27 cellular contexts compared by ENCODE assay signal in genomic region chr12:3262466-3262865, GRCh38.
A peak's percentile ranks its signal among the peaks of the same experiment; 100 is the strongest.
DNase-seq lines count a peak whose midpoint lies in the region; ATAC-seq and TF ChIP-seq lines count a peak whose summit lies in the region.
"Had no signal": no experiment of that assay in that cellular context is flagged by ENCODE, and none has a peak within 500 bp of the region (broad histone marks: within the 10 kb centered on the region; RNA-seq: fewer than 3 reads in every experiment).

No MANE protein-coding gene starts in this region.

- H3K4me1 Mint-ChIP-seq in nephron = peaks cover 67% of the 10 kb centered on the region
- H3K4me1 Mint-ChIP-seq: activated CD4-positive, alpha-beta T cell treated with anti-CD3 and anti-CD28 coated beads for 36 hours had no signal

- H3K9me3 Mint-ChIP-seq in nephron = no peaks in the 10 kb centered on the region

- H3K9me3 ChIP-seq in lower lobe of right lung = no peaks in the 10 kb centered on the region
- H3K9me3 ChIP-seq: adrenal gland, prostate gland had no signal

- H3K27ac Mint-ChIP-seq in nephron = peak overlapping the region in 2 of 3 experiments; percentile 31 to 41
- H3K27ac Mint-ChIP-seq: activated CD4-positive, alpha-beta T cell treated with anti-CD3 and anti-CD28 coated beads for 36 hours; CD14-positive monocyte had no signal

- H3K4me1 ChIP-seq in lower lobe of right lung = no peaks in the 10 kb centered on the region
- H3K4me1 ChIP-seq: adrenal gland, prostate gland had no signal

- peak overlapping the region; percentile 19 to 51 (median 28) for H3K4me3 Mint-ChIP-seq in nephron
- H3K4me3 Mint-ChIP-seq: activated CD4-positive, alpha-beta T cell treated with anti-CD3 and anti-CD28 coated beads for 36 hours; CD14-positive monocyte had no signal

- peaks cover 4% of the 10 kb centered on the region for H3K36me3 ChIP-seq in lower lobe of right lung
- H3K36me3 ChIP-seq: adrenal gland, prostate gland had no signal

- H3K36me3 Mint-ChIP-seq in nephron (ENCODE audit: low read depth) = no peaks in the 10 kb centered on the region
- H3K36me3 Mint-ChIP-seq: CD14-positive monocyte had no signal

- intact Hi-C loops in lower lobe of right lung (cut with DNase I) = no loop called here

- H3K27me3 Mint-ChIP-seq in nephron (ENCODE audit: low read depth) = peaks cover 15% of the 10 kb centered on the region
- H3K27me3 Mint-ChIP-seq: activated CD4-positive, alpha-beta T cell treated with anti-CD3 and anti-CD28 coated beads for 36 hours had no signal

- no peak overlapping the region for H3K27ac ChIP-seq in lower lobe of right lung
- H3K27ac ChIP-seq: adrenal gland, KMS-11, prostate gland, RWPE1, SK-N-MC had no signal

- H3K27me3 ChIP-seq in lower lobe of right lung (ENCODE audit: low read depth) = no peaks in the 10 kb centered on the region
- H3K27me3 ChIP-seq: adrenal gland had no signal

- DNase-seq in NCI-H748 (lab: John Stamatoyannopoulos, UW; ENCODE audit: unreplicated experiment) (peak; percentile 34), NCI-H748 treated with DMSO at 0.1 percent for 48 hours (lab: John Stamatoyannopoulos, UW) (no peak), NCI-H1105 treated with DMSO at 0.1 percent for 48 hours (lab: John Stamatoyannopoulos, UW) (peak; percentile 26), amniotic epithelial cell (ENCODE audit: low read depth) (peak; percentile 25), lower lobe of right lung (no peak)
- DNase-seq in activated CD4-positive, alpha-beta T cell treated with anti-CD3 and anti-CD28 coated beads, Interleukin-2, amount 50 U/mL, for 48 hours = no peak
- DNase-seq: 8988T; activated CD4-positive, alpha-beta T cell treated with anti-CD3 and anti-CD28 coated beads for 36 hours; activated naive CD4-positive, alpha-beta T cell; activated T-cell treated with anti-CD3 and anti-CD28 coated beads, Interleukin-2, amount 50 U/mL, for 1 hour; Calu3; DND-41; effector CD8-positive, alpha-beta T cell; kidney glomerular epithelial cell; mesenchymal stem cell; MM.1S; NCI-H1436 treated with DMSO at 0.1 percent for 48 hours; NCI-H526 treated with DMSO at 0.1 percent for 48 hours; stimulated activated naive CD8-positive, alpha-beta T cell treated with anti-CD3 and anti-CD28 coated beads, Interleukin-15, Interleukin-2, amounts not matched to agents 100 U/mL and 50 U/mL, for 24 hours had no signal

- H3K4me3 ChIP-seq in lower lobe of right lung = no peak overlapping the region
- H3K4me3 ChIP-seq: adrenal gland, prostate gland, SK-N-MC had no signal

- ATAC-seq in GM21423 (IDR thresholded peaks at IDR 0.05; ENCODE audit: unreplicated experiment) = no peak
- ATAC-seq in lower lobe of right lung = no peak
- ATAC-seq: activated CD4-positive, alpha-beta T cell treated with anti-CD3 and anti-CD28 coated beads for 36 hours; stimulated activated naive CD8-positive, alpha-beta T cell treated with anti-CD3 and anti-CD28 coated beads, Interleukin-15, Interleukin-2, amounts not matched to agents 100 U/mL and 50 U/mL, for 24 hours had no signal

- TF ChIP-seq CTCF in nephron (IDR thresholded peaks at IDR 0.05; ENCODE audit: unreplicated experiment in 3 of 3) = no peak
- TF ChIP-seq CTCF in lower lobe of right lung (IDR thresholded peaks at IDR 0.05) = no peak

Comparison
In these comparisons a context has a peak if more than half of its experiments do, and no peak if none do; other contexts are left out.
1. DNase-seq: peak in NCI-H748 (single experiment), NCI-H1105 treated with DMSO at 0.1 percent for 48 hours (single experiment) and amniotic epithelial cell (single experiment); none in NCI-H748 treated with DMSO at 0.1 percent for 48 hours (single experiment), lower lobe of right lung (single experiment) and activated CD4-positive, alpha-beta T cell treated with anti-CD3 and anti-CD28 coated beads, Interleukin-2, amount 50 U/mL, for 48 hours (0 of 2).